In the genomic region with DNA sequence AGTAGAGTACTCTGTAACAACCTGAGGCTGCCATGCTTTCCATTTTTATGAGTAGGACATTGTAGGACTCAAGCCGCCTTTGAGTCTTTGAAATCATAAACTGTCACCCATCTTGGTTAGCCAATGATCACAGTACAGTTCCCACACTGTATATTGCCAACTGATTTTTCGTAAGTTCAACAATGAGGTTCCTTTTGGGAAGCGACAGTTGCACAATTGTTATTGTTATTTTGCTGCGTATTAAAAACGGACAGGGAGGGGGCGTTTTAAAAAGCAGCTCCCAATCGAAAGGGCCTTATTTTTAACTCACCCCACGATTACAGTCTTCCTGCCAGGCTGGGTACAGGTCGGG, we compare ENCODE assay signal across 2 cellular contexts.
A peak's percentile ranks its signal among the peaks of the same experiment; 100 is the strongest.
TF ChIP-seq lines count a peak whose summit lies in the region.

No MANE protein-coding gene starts in this region.

TF ChIP-seq in GM12891, 5 proteins besides CTCF, POLR2A, EP300 and RAD21:
- TF ChIP-seq POU2F2 (IDR thresholded peaks at IDR 0.05; ENCODE audit: low read depth, low read length) (no peak), TAF1 (IDR thresholded peaks at IDR 0.05; ENCODE audit: low read depth, low read length) (no peak), SPI1 (IDR thresholded peaks at IDR 0.05; ENCODE audit: low read depth, low read length) (no peak), PAX5 (IDR thresholded peaks at IDR 0.05; ENCODE audit: insufficient read depth, low read length, severe bottlenecking) (no peak), POLR2AphosphoS5 (IDR thresholded peaks at IDR 0.05; ENCODE audit: low read depth, low read length) (no peak)

TF ChIP-seq in H1, 55 proteins besides CTCF, POLR2A, EP300 and RAD21:
- TF ChIP-seq SUZ12 (IDR thresholded peaks at IDR 0.05; ENCODE audit: low read length), result 0 out of 2 replicates have a peak, but pooled peaks have one; percentile 42
- no peak for TF ChIP-seq SAP30 (IDR thresholded peaks at IDR 0.05; ENCODE audit: insufficient read depth, insufficient replicate concordance, low read length)
- TF ChIP-seq TAF1 (IDR thresholded peaks at IDR 0.05; ENCODE audit: low read depth, low read length), result no peak
